ENCODE assay signal across 14 cellular contexts in the genomic region with DNA sequence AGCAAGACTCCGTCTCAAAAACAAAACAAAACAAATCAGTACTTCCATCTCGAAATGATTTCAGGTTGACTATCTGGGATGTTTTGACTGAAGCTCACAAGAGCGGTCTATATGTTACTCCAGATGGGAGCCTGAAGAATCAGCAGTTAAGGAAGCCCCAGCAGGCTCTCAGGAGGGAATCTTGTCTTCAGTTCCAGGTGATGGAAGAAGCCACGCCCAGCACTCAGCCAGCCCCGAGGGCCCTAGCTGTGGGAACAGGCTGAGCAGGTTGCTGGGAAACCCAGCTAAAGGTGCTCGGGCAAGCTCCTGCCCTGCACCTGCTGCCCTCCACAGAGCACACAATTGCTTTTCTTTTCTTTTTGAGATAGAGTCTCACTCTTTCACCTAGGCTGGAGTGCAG.
A peak's percentile ranks its signal among the peaks of the same experiment; 100 is the strongest.
DNase-seq lines count a peak whose midpoint lies in the region; TF ChIP-seq lines count a peak whose summit lies in the region.
"Had no signal": no experiment of that assay in that cellular context is flagged by ENCODE, and none has a peak within 500 bp of the region (broad histone marks: within the 10 kb centered on the region; RNA-seq: fewer than 3 reads in every experiment).

No MANE protein-coding gene starts in this region.

- no peak overlapping the region for H3K27ac ChIP-seq in WERI-Rb-1
- H3K27ac ChIP-seq: parathyroid adenoma had no signal

- no peaks in the 10 kb centered on the region for H3K27me3 ChIP-seq in WERI-Rb-1 (ENCODE audit: insufficient read depth, low read depth, severe bottlenecking)

- no peak for TF ChIP-seq CTCF in GM13976 (IDR thresholded peaks at IDR 0.05; ENCODE audit: borderline replicate concordance, control extremely low read depth, extremely low read depth, insufficient read depth, missing control alignments)
- TF ChIP-seq CTCF in WERI-Rb-1 (IDR thresholded peaks at IDR 0.05; ENCODE audit: low read depth, low read length): no peak

- no peaks in the 10 kb centered on the region for H3K9me3 ChIP-seq in WERI-Rb-1 (ENCODE audit: severe bottlenecking)

- in situ Hi-C loops in GM13976 (cut with MboI; ENCODE audit: low sequenced_read_pairs, unreplicated experiment) (no loop called here), ACHN (cut with HindIII; ENCODE audit: low pct_ligation_motif_present, low pct_unique_long_range_greater_than_20kb, low sequenced_read_pairs) (no loop called here)

- no peak overlapping the region for H3K4me3 ChIP-seq in WERI-Rb-1 (ENCODE audit: low read depth, low read length)

- DNase-seq in DMS53 (lab: John Stamatoyannopoulos, UW) (peak; percentile 90), NCI-H146 (lab: John Stamatoyannopoulos, UW) (peak; percentile 73), NCI-H748 treated with DMSO at 0.1 percent for 48 hours (lab: John Stamatoyannopoulos, UW) (peak; percentile 15), left kidney (ENCODE audit: low read depth, low spot score) (peak; percentile 33), GM13976 (ENCODE audit: low spot score) (no peak), NCI-H82 treated with DMSO at 0.1 percent for 48 hours (lab: John Stamatoyannopoulos, UW; ENCODE audit: unreplicated experiment) (no peak), WERI-Rb-1 (no peak), ACHN (no peak)
- DNase-seq: activated effector memory CD4-positive, alpha-beta T cell treated with Interleukin-2 at 50 U/mL for 16 hours; Calu3; dermis blood vessel endothelial cell; HFFc6; NK-92 treated with Interleukin-12 subunit alpha and Interleukin-12 subunit beta, amount 100 ng/mL, for 24 hours had no signal

- no peaks in the 10 kb centered on the region for H3K36me3 ChIP-seq in WERI-Rb-1

Comparison
In these comparisons a context has a peak if more than half of its experiments do, and no peak if none do; other contexts are left out.
1. DNase-seq: peak in DMS53 (single experiment), NCI-H146 (single experiment), NCI-H748 treated with DMSO at 0.1 percent for 48 hours (single experiment) and left kidney (single experiment); none in GM13976 (single experiment), NCI-H82 treated with DMSO at 0.1 percent for 48 hours (single experiment), WERI-Rb-1 (single experiment) and ACHN (single experiment).